In genomic region chr19:6087074-6087506, GRCh38 we compare ENCODE assay signal across 8 cellular contexts. TPM values are rescaled to one million over a fixed set of nuclear protein-coding genes. Genes with fewer than 3 reads are reported as not detected.
DNase-seq lines count a peak whose midpoint lies in the region; ATAC-seq, FAIRE-seq and TF ChIP-seq lines count a peak whose summit lies in the region.

No MANE protein-coding gene starts in this region.

- peaks cover 1% of the 10 kb centered on the region for H3K27me3 Mint-ChIP-seq in activated CD4-positive, alpha-beta T cell treated with anti-CD3 and anti-CD28 coated beads, Interleukin-2, amount 10 ng/mL, durations not matched to agents 7 days and 5 days
- peaks cover 10% of the 10 kb centered on the region for H3K27me3 Mint-ChIP-seq in activated CD8-positive, alpha-beta memory T cell treated with anti-CD3 and anti-CD28 coated beads, Interleukin-2, amount 10 ng/mL, durations not matched to agents 7 days and 5 days

- 0% methylated on average over 7 of the region's 9 CpGs for WGBS in HepG2 (ENCODE audit: low lambda C conversion rate)
- 27% methylated on average over 9 of the region's 9 CpGs for WGBS in urinary bladder

- intact Hi-C loops in HepG2 (cut with micrococcal nuclease; ENCODE audit: unreplicated experiment), result no loop called here

- peak overlapping the region; percentile 62 for H3K9ac ChIP-seq in HepG2 (ENCODE audit: insufficient read depth, low read depth, low read length)

- no peaks in the 10 kb centered on the region for H3K36me3 ChIP-seq in HepG2 (replicated peaks in 1 of 2; ENCODE audit: control insufficient read depth in 1 of 2, insufficient read depth in 2 of 2, low read length in 2 of 2)
- no peaks in the 10 kb centered on the region for H3K36me3 ChIP-seq in urinary bladder (ENCODE audit: insufficient read depth)

- no TSS peak for BruUV-seq in HepG2 (replicated peaks; lab: Mats Ljungman, UMichigan)

- H3K4me3 Mint-ChIP-seq in activated CD4-positive, alpha-beta T cell treated with anti-CD3 and anti-CD28 coated beads, Interleukin-2, amount 10 ng/mL, durations not matched to agents 7 days and 5 days, result no peak overlapping the region
- peak overlapping the region; percentile 35 for H3K4me3 Mint-ChIP-seq in activated CD8-positive, alpha-beta memory T cell treated with anti-CD3 and anti-CD28 coated beads, Interleukin-2, amount 10 ng/mL, durations not matched to agents 7 days and 5 days

- H2AFZ ChIP-seq in HepG2 (ENCODE audit: low read length), result no peak overlapping the region

- 0 out of 2 replicates have a peak, but pooled peaks have one; percentile 9 for TF ChIP-seq CTCF in HepG2 (CRISPR knock-in tag; IDR thresholded peaks at IDR 0.05)

- H3K79me2 ChIP-seq in HepG2 (ENCODE audit: insufficient read depth, low read length), result no peaks in the 10 kb centered on the region

- H3K27ac ChIP-seq in HepG2 (ENCODE audit: extremely low read length, insufficient read depth, low read length) (peak overlapping the region; percentile 33), urinary bladder (ENCODE audit: low read depth) (peak overlapping the region; percentile 53)

- CTCF ChIA-PET in activated CD4-positive, alpha-beta T cell treated with anti-CD3 and anti-CD28 coated beads, Interleukin-2, amount 10 ng/mL, durations not matched to agents 7 days and 5 days (lab: Charles Lee), result no interaction called here
- CTCF ChIA-PET in activated CD8-positive, alpha-beta memory T cell treated with anti-CD3 and anti-CD28 coated beads, Interleukin-2, amount 10 ng/mL, durations not matched to agents 7 days and 5 days (lab: Charles Lee), result interaction anchor here (0.7 to 1.0 kb wide), 4 partner anchors 18 to 65 kb away, joined by 3 to 5 read pairs (median 4); no protein-coding TSS in a partner anchor
- CTCF ChIA-PET in HepG2 (lab: Yijun Ruan, JAX; ENCODE audit: low intra/inter-chr PET ratio, low total read pairs), result no interaction called here

- peaks cover 0 to 3% of the 10 kb centered on the region in 2 experiments; a peak in 2 of 5 replicates for H3K27me3 ChIP-seq in HepG2 (ENCODE audit: control insufficient read depth in 1 of 2, insufficient read depth in 2 of 2, low read length in 2 of 2)

- TF ChIP-seq RAD21 in HepG2 (CRISPR knock-in tag; IDR thresholded peaks at IDR 0.05), result no peak

- H3K9me3 ChIP-seq in HepG2 (ENCODE audit: low read length), result no peaks in the 10 kb centered on the region

- 0 out of 4 replicates have a peak, but pooled peaks of 1 of the 2 experiments have one; percentile 24 for TF ChIP-seq EP300 in HepG2 (IDR thresholded peaks at IDR 0.05; ENCODE audit: low read depth in 2 of 2, low read length in 2 of 2)
- TF ChIP-seq EP300 in HepG2 (CRISPR knock-in tag; IDR thresholded peaks at IDR 0.05; ENCODE audit: borderline replicate concordance), result no peak

- H3K4me3 ChIP-seq in Jurkat, Clone E6-1 (ENCODE audit: low read length), result peak overlapping the region; percentile 23
- H3K4me3 ChIP-seq in HepG2 (replicated peaks in 1 of 3; ENCODE audit: insufficient read depth in 1 of 3, low read depth in 2 of 3, low read length in 3 of 3) (peak overlapping the region; percentile 13 to 33 (median 19); a peak in 2 of 6 replicates), urinary bladder (ENCODE audit: low read depth, low read length) (no peak overlapping the region)

- TF ChIP-seq POLR2A in HepG2 (IDR thresholded peaks at IDR 0.05; ENCODE audit: insufficient read depth in 1 of 2, low read depth in 2 of 2, low read length in 2 of 2), result no peak

- H3K4me1 ChIP-seq in HepG2 (ENCODE audit: insufficient read depth, low read length) (peaks cover 35% of the 10 kb centered on the region), urinary bladder (ENCODE audit: insufficient read depth) (no peaks in the 10 kb centered on the region)

- H3K9me3 Mint-ChIP-seq in activated CD4-positive, alpha-beta T cell treated with anti-CD3 and anti-CD28 coated beads, Interleukin-2, amount 10 ng/mL, durations not matched to agents 7 days and 5 days, result no peaks in the 10 kb centered on the region
- H3K9me3 Mint-ChIP-seq in activated CD8-positive, alpha-beta memory T cell treated with anti-CD3 and anti-CD28 coated beads, Interleukin-2, amount 10 ng/mL, durations not matched to agents 7 days and 5 days (ENCODE audit: low read depth), result no peaks in the 10 kb centered on the region

- POLR2A ChIA-PET in activated CD4-positive, alpha-beta T cell treated with anti-CD3 and anti-CD28 coated beads, Interleukin-2, amount 10 ng/mL, durations not matched to agents 7 days and 5 days (lab: Charles Lee), result no interaction called here
- POLR2A ChIA-PET in HepG2 (lab: Yijun Ruan, JAX), result no interaction called here

- H3K4me1 Mint-ChIP-seq in activated CD4-positive, alpha-beta T cell treated with anti-CD3 and anti-CD28 coated beads, Interleukin-2, amount 10 ng/mL, durations not matched to agents 7 days and 5 days, result peaks cover 22% of the 10 kb centered on the region
- H3K4me1 Mint-ChIP-seq in activated CD8-positive, alpha-beta memory T cell treated with anti-CD3 and anti-CD28 coated beads, Interleukin-2, amount 10 ng/mL, durations not matched to agents 7 days and 5 days, result peaks cover 21% of the 10 kb centered on the region

- peak overlapping the region; percentile 33 for H3K27ac Mint-ChIP-seq in activated CD4-positive, alpha-beta T cell treated with anti-CD3 and anti-CD28 coated beads, Interleukin-2, amount 10 ng/mL, durations not matched to agents 7 days and 5 days
- peak overlapping the region; percentile 14 for H3K27ac Mint-ChIP-seq in activated CD8-positive, alpha-beta memory T cell treated with anti-CD3 and anti-CD28 coated beads, Interleukin-2, amount 10 ng/mL, durations not matched to agents 7 days and 5 days

- H3K4me2 ChIP-seq in HepG2 (ENCODE audit: low read depth, low read length), result peak overlapping the region; percentile 74

- H3K36me3 Mint-ChIP-seq in activated CD4-positive, alpha-beta T cell treated with anti-CD3 and anti-CD28 coated beads, Interleukin-2, amount 10 ng/mL, durations not matched to agents 7 days and 5 days (ENCODE audit: low read depth), result no peaks in the 10 kb centered on the region
- H3K36me3 Mint-ChIP-seq in activated CD8-positive, alpha-beta memory T cell treated with anti-CD3 and anti-CD28 coated beads, Interleukin-2, amount 10 ng/mL, durations not matched to agents 7 days and 5 days, result no peaks in the 10 kb centered on the region

- no peaks in the 10 kb centered on the region for H4K20me1 ChIP-seq in HepG2 (ENCODE audit: insufficient read depth, low read length)

- ATAC-seq in activated CD8-positive, alpha-beta memory T cell treated with anti-CD3 and anti-CD28 coated beads, Interleukin-2, amount 10 ng/mL, durations not matched to agents 7 days and 5 days, result peak; percentile 90
- ATAC-seq in HepG2, result peak; percentile 90

- FAIRE-seq in HepG2 (lab: Jason Lieb, UNC), result peak; percentile 82

- DNase-seq in activated CD4-positive, alpha-beta T cell treated with anti-CD3 and anti-CD28 coated beads, Interleukin-2, amount 10 ng/mL, durations not matched to agents 7 days and 5 days, result peak; percentile 26
- DNase-seq in activated CD4-positive, alpha-beta T cell treated with anti-CD3 and anti-CD28 coated beads, Interleukin-2, amount 50 U/mL, for 48 hours, result no peak
- DNase-seq in Jurkat, Clone E6-1 (ENCODE audit: low read depth, low spot score), result peak; percentile 31
- DNase-seq in activated CD8-positive, alpha-beta memory T cell treated with anti-CD3 and anti-CD28 coated beads, Interleukin-2, amount 10 ng/mL, durations not matched to agents 7 days and 5 days, result peak; percentile 65
- DNase-seq in HepG2 (ENCODE audit: low spot score), result peak; percentile 75
- no peak for DNase-seq in midbrain (lab: John Stamatoyannopoulos, UW)
- DNase-seq in HPDE6-E6E7 (ENCODE audit: extremely low spot score), result no peak

- in situ Hi-C loops in HepG2 (cut with HindIII; ENCODE audit: extremely low pct_ligation_motif_present, low pct_unique_long_range_greater_than_20kb), result no loop called here

RNA-seq across cellular contexts. Expression of gene RFX2, which starts 23.2 kb away (rescaled TPM):
- 10 to 100 TPM; 10.1 to 10.4 TPM for total RNA-seq in activated CD4-positive, alpha-beta T cell treated with anti-CD3 and anti-CD28 coated beads, Interleukin-2, amount 10 ng/mL, durations not matched to agents 7 days and 5 days
- polyA plus RNA-seq in Jurkat, Clone E6-1 (2012; ENCODE audit: insufficient read depth, insufficient read length), result 12.7 TPM
- 10 to 100 TPM in 1 of 2 experiments, 1 to 10 TPM in 1; 9.8 to 11.7 TPM for total RNA-seq in activated CD8-positive, alpha-beta memory T cell treated with anti-CD3 and anti-CD28 coated beads, Interleukin-2, amount 10 ng/mL, durations not matched to agents 7 days and 5 days
- total RNA-seq in HepG2 (2016; rRNA removed; fragmentation: Illumina TruSeq; extraction: Trizol), result 1.3 and 2.8 TPM in 2 replicates
- 2.6 and 7.1 TPM in 2 replicates for total RNA-seq in HepG2 (2016; cell fraction: cytosol; rRNA removed; fragmentation: Illumina TruSeq; extraction: Trizol; ENCODE audit: low read depth)
- 1.5 and 2.5 TPM in 2 replicates for total RNA-seq in HepG2 (2016; cell fraction: insoluble cytoplasmic fraction; rRNA removed; fragmentation: Illumina TruSeq; extraction: Trizol)
- 1.8 and 2.4 TPM in 2 replicates for total RNA-seq in HepG2 (2016; cell fraction: membrane; rRNA removed; fragmentation: Illumina TruSeq; extraction: Trizol)
- 2.4 and 3.9 TPM in 2 replicates for total RNA-seq in HepG2 (2016; cell fraction: nucleus; rRNA removed; fragmentation: Illumina TruSeq; extraction: Trizol)
- 2.4 and 3.3 TPM in 2 replicates for polyA plus RNA-seq in HepG2 (2011; rRNA removed)
- polyA plus RNA-seq in HepG2 (2011; cell fraction: cytosol; rRNA removed), result 1.5 and 2.4 TPM in 2 replicates
- 3.3 and 4.9 TPM in 2 replicates for polyA plus RNA-seq in HepG2 (2011; cell fraction: nucleus; rRNA removed)
- polyA plus RNA-seq in HepG2 (2012), result 1.1 and 2.1 TPM in 2 replicates
- 3.0 and 3.6 TPM in 2 replicates for polyA plus RNA-seq in HepG2 (2016; cell fraction: cytosol; fragmentation: Illumina TruSeq; extraction: Trizol; ENCODE audit: low read depth)
- polyA plus RNA-seq in HepG2 (2016; cell fraction: insoluble cytoplasmic fraction; fragmentation: Illumina TruSeq; extraction: Trizol; ENCODE audit: low read depth), result 1.2 and 1.3 TPM in 2 replicates
- polyA plus RNA-seq in HepG2 (2016; cell fraction: membrane; fragmentation: Illumina TruSeq; extraction: Trizol; ENCODE audit: low read depth), result 1.8 and 2.9 TPM in 2 replicates
- polyA plus RNA-seq in HepG2 (2016; cell fraction: nucleus; fragmentation: Illumina TruSeq; extraction: Trizol; ENCODE audit: insufficient read depth, low read depth), result 3.0 and 6.2 TPM in 2 replicates
- polyA minus RNA-seq in HepG2 (2011; rRNA and poly(A)+ RNA removed; ENCODE audit: low replicate concordance), result 5.3 and 9.1 TPM in 2 replicates
- 1.3 and 3.3 TPM in 2 replicates for polyA minus RNA-seq in HepG2 (2011; cell fraction: cytosol; rRNA and poly(A)+ RNA removed)
- polyA minus RNA-seq in HepG2 (2011; cell fraction: nucleus; rRNA and poly(A)+ RNA removed), result 3.6 and 6.2 TPM in 2 replicates
- total RNA-seq in urinary bladder, result 13.4 TPM
- 12.8 TPM for polyA plus RNA-seq in urinary bladder

RNA-seq across cellular contexts. Expression of gene ACSBG2, which starts 48.4 kb away (rescaled TPM):
- total RNA-seq in activated CD4-positive, alpha-beta T cell treated with anti-CD3 and anti-CD28 coated beads, Interleukin-2, amount 10 ng/mL, durations not matched to agents 7 days and 5 days, result not detected
- not detected for polyA plus RNA-seq in Jurkat, Clone E6-1 (2012; ENCODE audit: insufficient read depth, insufficient read length)
- total RNA-seq in activated CD8-positive, alpha-beta memory T cell treated with anti-CD3 and anti-CD28 coated beads, Interleukin-2, amount 10 ng/mL, durations not matched to agents 7 days and 5 days, result not detected
- not detected in 2 replicates for total RNA-seq in HepG2 (2016; rRNA removed; fragmentation: Illumina TruSeq; extraction: Trizol)
- total RNA-seq in HepG2 (2016; cell fraction: cytosol; rRNA removed; fragmentation: Illumina TruSeq; extraction: Trizol; ENCODE audit: low read depth), result not detected in 2 replicates
- total RNA-seq in HepG2 (2016; cell fraction: insoluble cytoplasmic fraction; rRNA removed; fragmentation: Illumina TruSeq; extraction: Trizol), result not detected in 2 replicates
- total RNA-seq in HepG2 (2016; cell fraction: membrane; rRNA removed; fragmentation: Illumina TruSeq; extraction: Trizol), result not detected in 2 replicates
- not detected in 2 replicates for total RNA-seq in HepG2 (2016; cell fraction: nucleus; rRNA removed; fragmentation: Illumina TruSeq; extraction: Trizol)
- not detected in 2 replicates for polyA plus RNA-seq in HepG2 (2011; rRNA removed)
- not detected in 2 replicates for polyA plus RNA-seq in HepG2 (2011; cell fraction: cytosol; rRNA removed)
- polyA plus RNA-seq in HepG2 (2011; cell fraction: nucleus; rRNA removed), result not detected in 2 replicates
- polyA plus RNA-seq in HepG2 (2012), result 0.35 and 0.60 TPM in 2 replicates
- not detected in 2 replicates for polyA plus RNA-seq in HepG2 (2016; cell fraction: cytosol; fragmentation: Illumina TruSeq; extraction: Trizol; ENCODE audit: low read depth)
- not detected in 2 replicates for polyA plus RNA-seq in HepG2 (2016; cell fraction: insoluble cytoplasmic fraction; fragmentation: Illumina TruSeq; extraction: Trizol; ENCODE audit: low read depth)
- not detected in 2 replicates for polyA plus RNA-seq in HepG2 (2016; cell fraction: membrane; fragmentation: Illumina TruSeq; extraction: Trizol; ENCODE audit: low read depth)
- not detected in 2 replicates for polyA plus RNA-seq in HepG2 (2016; cell fraction: nucleus; fragmentation: Illumina TruSeq; extraction: Trizol; ENCODE audit: insufficient read depth, low read depth)
- not detected in 2 replicates for polyA minus RNA-seq in HepG2 (2011; rRNA and poly(A)+ RNA removed; ENCODE audit: low replicate concordance)
- not detected in 2 replicates for polyA minus RNA-seq in HepG2 (2011; cell fraction: cytosol; rRNA and poly(A)+ RNA removed)
- not detected in 2 replicates for polyA minus RNA-seq in HepG2 (2011; cell fraction: nucleus; rRNA and poly(A)+ RNA removed)
- total RNA-seq in urinary bladder, result not detected
- not detected for polyA plus RNA-seq in urinary bladder

Comparison
In these comparisons a context has a peak if more than half of its experiments do, and no peak if none do; other contexts are left out.
1. DNase-seq: peak in activated CD4-positive, alpha-beta T cell treated with anti-CD3 and anti-CD28 coated beads, Interleukin-2, amount 10 ng/mL, durations not matched to agents 7 days and 5 days (single experiment), Jurkat, Clone E6-1 (single experiment), activated CD8-positive, alpha-beta memory T cell treated with anti-CD3 and anti-CD28 coated beads, Interleukin-2, amount 10 ng/mL, durations not matched to agents 7 days and 5 days (single experiment) and HepG2 (single experiment); none in activated CD4-positive, alpha-beta T cell treated with anti-CD3 and anti-CD28 coated beads, Interleukin-2, amount 50 U/mL, for 48 hours (0 of 2), midbrain (single experiment) and HPDE6-E6E7 (single experiment).